ENCODE assay signal across 25 cellular contexts in genomic region chr10:48765039-48765438, GRCh38.
DNase-seq lines count a peak whose midpoint lies in the region; ATAC-seq and TF ChIP-seq lines count a peak whose summit lies in the region.
"Had no signal": no experiment of that assay in that cellular context is flagged by ENCODE, and none has a peak within 500 bp of the region (broad histone marks: within the 10 kb centered on the region; RNA-seq: fewer than 3 reads in every experiment).

No MANE protein-coding gene starts in this region.

- no peaks in the 10 kb centered on the region for H3K4me1 ChIP-seq in endodermal cell (ENCODE audit: control insufficient read depth, insufficient read depth, low read length)
- H3K4me1 ChIP-seq: Peyer's patch had no signal

- no peaks in the 10 kb centered on the region for H3K36me3 ChIP-seq in endodermal cell (ENCODE audit: control insufficient read depth, insufficient read depth, low read length)
- H3K36me3 ChIP-seq: heart right ventricle, left ventricle myocardium inferior, Peyer's patch, thoracic aorta had no signal

- in situ Hi-C loops in ACHN (cut with HindIII; ENCODE audit: low pct_ligation_motif_present, low pct_unique_long_range_greater_than_20kb, low sequenced_read_pairs), result no loop called here

- no peak overlapping the region for H3K9ac ChIP-seq in endodermal cell (ENCODE audit: extremely low read depth, low read length, poor library complexity, severe bottlenecking)

- ATAC-seq in GM18861 (IDR thresholded peaks at IDR 0.05; ENCODE audit: unreplicated experiment), result peak; percentile 50
- ATAC-seq in HG03159 (IDR thresholded peaks at IDR 0.05; ENCODE audit: unreplicated experiment), result peak; percentile 54
- ATAC-seq in HG02884 (IDR thresholded peaks at IDR 0.05; ENCODE audit: unreplicated experiment), result no peak
- no peak for ATAC-seq in HG03460 (IDR thresholded peaks at IDR 0.05; ENCODE audit: unreplicated experiment)
- ATAC-seq: activated CD8-positive, alpha-beta T cell treated with anti-CD3 and anti-CD28 coated beads for 36 hours; heart right ventricle; mucosa of descending colon; WTC11 had no signal

- no peak overlapping the region for H3K4me3 ChIP-seq in endodermal cell (ENCODE audit: low read length)
- H3K4me3 ChIP-seq: heart right ventricle, left ventricle myocardium inferior, mucosa of descending colon, Peyer's patch, thoracic aorta had no signal

- no peak overlapping the region for H3K27ac ChIP-seq in endodermal cell (ENCODE audit: low read depth, low read length)
- H3K27ac ChIP-seq: heart right ventricle, left ventricle myocardium inferior, Peyer's patch, thoracic aorta had no signal

- peaks cover 3% of the 10 kb centered on the region for H3K27me3 Mint-ChIP-seq in endodermal cell (ENCODE audit: insufficient read depth)

- no peaks in the 10 kb centered on the region for H3K36me3 Mint-ChIP-seq in endodermal cell (ENCODE audit: low read depth)
- H3K36me3 Mint-ChIP-seq: CD4-positive, CD25-positive, alpha-beta regulatory T cell; immature natural killer cell; WTC11 had no signal

- DNase-seq in GM10266 (ENCODE audit: extremely low spot score) (peak; percentile 52), endodermal cell (peak; percentile 13), Ammon's horn (ENCODE audit: low spot score) (no peak), ACHN (no peak)
- DNase-seq: activated CD8-positive, alpha-beta T cell treated with anti-CD3 and anti-CD28 coated beads for 36 hours; activated naive CD4-positive, alpha-beta T cell treated with anti-CD3 and anti-CD28 coated beads for 36 hours; anterior cingulate cortex; caudate nucleus; DMS153; heart right ventricle; immature natural killer cell; left ventricle myocardium inferior; mucosa of descending colon; NCI-H1930; NCI-H226; Peyer's patch; stimulated activated CD4-positive, alpha-beta T cell treated with anti-CD3 and anti-CD28 coated beads, Interleukin-1b, Interleukin-23, amount 100 ng/mL, for 48 hours; stimulated activated naive CD4-positive, alpha-beta T cell had no signal

- no peaks in the 10 kb centered on the region for H3K9me3 ChIP-seq in endodermal cell (ENCODE audit: control insufficient read depth, low read length)
- H3K9me3 ChIP-seq: heart right ventricle, left ventricle myocardium inferior, mucosa of descending colon, Peyer's patch, thoracic aorta had no signal

- H3K4me1 Mint-ChIP-seq in endodermal cell, result peaks cover 2% of the 10 kb centered on the region
- H3K4me1 Mint-ChIP-seq: immature natural killer cell had no signal

- no peak overlapping the region for H3K27ac Mint-ChIP-seq in endodermal cell
- H3K27ac Mint-ChIP-seq: activated CD8-positive, alpha-beta T cell treated with anti-CD3 and anti-CD28 coated beads for 36 hours; activated naive CD4-positive, alpha-beta T cell treated with anti-CD3 and anti-CD28 coated beads for 36 hours; immature natural killer cell; WTC11 had no signal

- no peaks in the 10 kb centered on the region for H3K27me3 ChIP-seq in endodermal cell (ENCODE audit: control insufficient read depth, insufficient read depth, low read length, poor library complexity, severe bottlenecking)
- H3K27me3 ChIP-seq: Peyer's patch had no signal

- TF ChIP-seq CTCF in GM10266 (IDR thresholded peaks at IDR 0.05; ENCODE audit: control insufficient read depth, insufficient read depth, low read depth, missing control alignments) (peak; percentile 48), endodermal cell (conservative IDR thresholded peaks at IDR 0.05) (peak; percentile 45)

- WGBS in endodermal cell (ENCODE audit: insufficient coverage in 1 of 2, insufficient read length in 1 of 2), 2 experiments, result 45 to 100% methylated on average over 1 of the region's 1 CpG

- no peaks in the 10 kb centered on the region for H3K9me3 Mint-ChIP-seq in endodermal cell
- H3K9me3 Mint-ChIP-seq: activated CD8-positive, alpha-beta T cell treated with anti-CD3 and anti-CD28 coated beads for 36 hours; activated naive CD4-positive, alpha-beta T cell treated with anti-CD3 and anti-CD28 coated beads for 36 hours; immature natural killer cell; WTC11 had no signal

- no peak overlapping the region for H3K4me3 Mint-ChIP-seq in endodermal cell
- H3K4me3 Mint-ChIP-seq: activated CD8-positive, alpha-beta T cell treated with anti-CD3 and anti-CD28 coated beads for 36 hours; activated naive CD4-positive, alpha-beta T cell treated with anti-CD3 and anti-CD28 coated beads for 36 hours; CD4-positive, CD25-positive, alpha-beta regulatory T cell; immature natural killer cell; WTC11 had no signal

Comparison
In these comparisons a context has a peak if more than half of its experiments do, and no peak if none do; other contexts are left out.
1. DNase-seq: peak in GM10266 (single experiment) and endodermal cell (single experiment); none in Ammon's horn (single experiment) and ACHN (single experiment).
2. ATAC-seq: peak in GM18861 (single experiment) and HG03159 (single experiment); none in HG02884 (single experiment) and HG03460 (single experiment).